1 cellular context compared by ENCODE assay signal in the genomic region with DNA sequence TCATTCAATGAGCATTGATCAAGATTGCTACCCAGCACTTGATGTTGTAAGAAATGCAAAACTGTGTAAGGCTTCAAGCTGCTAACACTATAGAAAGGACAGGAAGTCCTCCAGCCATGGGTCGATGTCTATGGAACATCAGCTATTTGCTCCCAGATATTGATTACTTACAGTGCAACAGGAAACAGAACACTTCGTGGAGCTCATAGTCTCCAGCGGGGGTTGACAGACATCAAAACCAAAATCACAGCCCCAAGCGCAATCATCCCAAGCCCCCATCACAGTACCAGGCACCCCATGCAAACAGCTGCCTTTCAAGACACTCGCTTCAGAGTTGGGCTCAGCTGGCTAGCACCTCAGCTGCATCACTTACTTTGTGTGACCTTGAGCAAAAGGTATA.
TF ChIP-seq lines count a peak whose summit lies in the region.

No MANE protein-coding gene starts in this region.

TF ChIP-seq in HepG2, 621 proteins besides CTCF, POLR2A, EP300 and RAD21 (continued from another document and continues in another):
- no peak for TF ChIP-seq PATZ1 (CRISPR knock-in tag; IDR thresholded peaks at IDR 0.05)
- TF ChIP-seq MTA1 (CRISPR knock-in tag; IDR thresholded peaks at IDR 0.05; ENCODE audit: borderline replicate concordance): no peak
- 0 out of 2 replicates have a peak, but pooled peaks have one; percentile 47 for TF ChIP-seq ZNF607 (CRISPR knock-in tag; IDR thresholded peaks at IDR 0.05; ENCODE audit: borderline replicate concordance)
- TF ChIP-seq MLX (CRISPR knock-in tag; IDR thresholded peaks at IDR 0.05): no peak
- no peak for TF ChIP-seq JARID2 (CRISPR knock-in tag; IDR thresholded peaks at IDR 0.05; ENCODE audit: insufficient replicate concordance)
- TF ChIP-seq PHF21A (CRISPR knock-in tag; IDR thresholded peaks at IDR 0.05): no peak; the same call in 1 of the 2 replicates
- no peak for TF ChIP-seq ZNF772 (CRISPR knock-in tag; IDR thresholded peaks at IDR 0.05)
- TF ChIP-seq TMF1 (CRISPR knock-in tag; IDR thresholded peaks at IDR 0.05; ENCODE audit: low read depth): no peak
- 0 out of 2 replicates have a peak, but pooled peaks have one; percentile 6 for TF ChIP-seq HNF4G (IDR thresholded peaks at IDR 0.05; ENCODE audit: borderline replicate concordance, low read depth, low read length)
- no peak for TF ChIP-seq HNF4G (CRISPR knock-in tag; IDR thresholded peaks at IDR 0.05; ENCODE audit: borderline replicate concordance, low read depth)
- TF ChIP-seq, protein P1, sequence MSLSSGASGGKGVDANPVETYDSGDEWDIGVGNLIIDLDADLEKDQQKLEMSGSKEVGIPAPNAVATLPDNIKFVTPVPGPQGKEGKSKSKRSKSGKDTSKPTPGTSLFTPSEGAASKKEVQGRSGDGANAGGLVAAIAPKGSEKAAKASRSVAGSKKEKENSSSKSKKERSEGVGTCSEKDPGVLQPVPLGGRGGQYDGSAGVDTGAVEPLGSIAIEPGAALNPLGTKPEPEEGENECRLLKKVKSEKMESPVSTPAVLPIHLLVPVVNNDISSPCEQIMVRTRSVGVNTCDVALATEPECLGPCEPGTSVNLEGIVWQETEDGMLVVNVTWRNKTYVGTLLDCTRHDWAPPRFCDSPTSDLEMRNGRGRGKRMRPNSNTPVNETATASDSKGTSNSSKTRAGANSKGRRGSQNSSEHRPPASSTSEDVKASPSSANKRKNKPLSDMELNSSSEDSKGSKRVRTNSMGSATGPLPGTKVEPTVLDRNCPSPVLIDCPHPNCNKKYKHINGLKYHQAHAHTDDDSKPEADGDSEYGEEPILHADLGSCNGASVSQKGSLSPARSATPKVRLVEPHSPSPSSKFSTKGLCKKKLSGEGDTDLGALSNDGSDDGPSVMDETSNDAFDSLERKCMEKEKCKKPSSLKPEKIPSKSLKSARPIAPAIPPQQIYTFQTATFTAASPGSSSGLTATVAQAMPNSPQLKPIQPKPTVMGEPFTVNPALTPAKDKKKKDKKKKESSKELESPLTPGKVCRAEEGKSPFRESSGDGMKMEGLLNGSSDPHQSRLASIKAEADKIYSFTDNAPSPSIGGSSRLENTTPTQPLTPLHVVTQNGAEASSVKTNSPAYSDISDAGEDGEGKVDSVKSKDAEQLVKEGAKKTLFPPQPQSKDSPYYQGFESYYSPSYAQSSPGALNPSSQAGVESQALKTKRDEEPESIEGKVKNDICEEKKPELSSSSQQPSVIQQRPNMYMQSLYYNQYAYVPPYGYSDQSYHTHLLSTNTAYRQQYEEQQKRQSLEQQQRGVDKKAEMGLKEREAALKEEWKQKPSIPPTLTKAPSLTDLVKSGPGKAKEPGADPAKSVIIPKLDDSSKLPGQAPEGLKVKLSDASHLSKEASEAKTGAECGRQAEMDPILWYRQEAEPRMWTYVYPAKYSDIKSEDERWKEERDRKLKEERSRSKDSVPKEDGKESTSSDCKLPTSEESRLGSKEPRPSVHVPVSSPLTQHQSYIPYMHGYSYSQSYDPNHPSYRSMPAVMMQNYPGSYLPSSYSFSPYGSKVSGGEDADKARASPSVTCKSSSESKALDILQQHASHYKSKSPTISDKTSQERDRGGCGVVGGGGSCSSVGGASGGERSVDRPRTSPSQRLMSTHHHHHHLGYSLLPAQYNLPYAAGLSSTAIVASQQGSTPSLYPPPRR (CRISPR knock-in tag; IDR thresholded peaks at IDR 0.05; ENCODE audit: borderline replicate concordance): peak; percentile 40; the same call in 1 of the 2 replicates
- no peak for TF ChIP-seq ZXDC (CRISPR knock-in tag; IDR thresholded peaks at IDR 0.05)
- no peak for TF ChIP-seq TBP (CRISPR knock-in tag; IDR thresholded peaks at IDR 0.05)
- no peak for TF ChIP-seq ZSCAN20 (CRISPR knock-in tag; IDR thresholded peaks at IDR 0.05; ENCODE audit: borderline replicate concordance)
- TF ChIP-seq BATF2 (CRISPR knock-in tag; IDR thresholded peaks at IDR 0.05): no peak
- peak; percentile 46 for TF ChIP-seq ELF1 (CRISPR knock-in tag; IDR thresholded peaks at IDR 0.05)
- TF ChIP-seq SIX1 (CRISPR knock-in tag; IDR thresholded peaks at IDR 0.05; ENCODE audit: borderline replicate concordance): no peak
- TF ChIP-seq TRIM22 (IDR thresholded peaks at IDR 0.05): no peak
- TF ChIP-seq, protein P2, sequence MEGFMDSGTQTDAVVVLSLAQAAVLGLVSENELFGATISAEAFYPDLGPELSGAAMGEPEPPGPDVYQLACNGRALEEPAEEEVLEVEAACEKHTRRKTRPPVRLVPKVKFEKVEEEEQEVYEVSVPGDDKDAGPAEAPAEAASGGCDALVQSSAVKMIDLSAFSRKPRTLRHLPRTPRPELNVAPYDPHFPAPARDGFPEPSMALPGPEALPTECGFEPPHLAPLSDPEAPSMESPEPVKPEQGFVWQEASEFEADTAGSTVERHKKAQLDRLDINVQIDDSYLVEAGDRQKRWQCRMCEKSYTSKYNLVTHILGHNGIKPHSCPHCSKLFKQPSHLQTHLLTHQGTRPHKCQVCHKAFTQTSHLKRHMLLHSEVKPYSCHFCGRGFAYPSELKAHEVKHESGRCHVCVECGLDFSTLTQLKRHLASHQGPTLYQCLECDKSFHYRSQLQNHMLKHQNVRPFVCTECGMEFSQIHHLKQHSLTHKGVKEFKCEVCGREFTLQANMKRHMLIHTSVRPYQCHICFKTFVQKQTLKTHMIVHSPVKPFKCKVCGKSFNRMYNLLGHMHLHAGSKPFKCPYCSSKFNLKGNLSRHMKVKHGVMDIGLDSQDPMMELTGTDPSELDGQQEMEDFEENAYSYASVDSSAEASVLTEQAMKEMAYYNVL (CRISPR knock-in tag; IDR thresholded peaks at IDR 0.05; ENCODE audit: borderline replicate concordance): peak; percentile 24; the same call in 1 of the 2 replicates
- TF ChIP-seq ATF3 (CRISPR knock-in tag; IDR thresholded peaks at IDR 0.05): no peak
- TF ChIP-seq ZNF616 (CRISPR knock-in tag; IDR thresholded peaks at IDR 0.05; ENCODE audit: low read depth): no peak
- no peak for TF ChIP-seq ZNF713 (CRISPR knock-in tag; IDR thresholded peaks at IDR 0.05)
- TF ChIP-seq, protein P3, sequence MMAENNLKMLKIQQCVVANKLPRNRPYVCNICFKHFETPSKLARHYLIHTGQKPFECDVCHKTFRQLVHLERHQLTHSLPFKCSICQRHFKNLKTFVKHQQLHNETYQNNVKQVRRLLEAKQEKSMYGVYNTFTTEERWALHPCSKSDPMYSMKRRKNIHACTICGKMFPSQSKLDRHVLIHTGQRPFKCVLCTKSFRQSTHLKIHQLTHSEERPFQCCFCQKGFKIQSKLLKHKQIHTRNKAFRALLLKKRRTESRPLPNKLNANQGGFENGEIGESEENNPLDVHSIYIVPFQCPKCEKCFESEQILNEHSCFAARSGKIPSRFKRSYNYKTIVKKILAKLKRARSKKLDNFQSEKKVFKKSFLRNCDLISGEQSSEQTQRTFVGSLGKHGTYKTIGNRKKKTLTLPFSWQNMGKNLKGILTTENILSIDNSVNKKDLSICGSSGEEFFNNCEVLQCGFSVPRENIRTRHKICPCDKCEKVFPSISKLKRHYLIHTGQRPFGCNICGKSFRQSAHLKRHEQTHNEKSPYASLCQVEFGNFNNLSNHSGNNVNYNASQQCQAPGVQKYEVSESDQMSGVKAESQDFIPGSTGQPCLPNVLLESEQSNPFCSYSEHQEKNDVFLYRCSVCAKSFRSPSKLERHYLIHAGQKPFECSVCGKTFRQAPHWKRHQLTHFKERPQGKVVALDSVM (CRISPR knock-in tag; IDR thresholded peaks at IDR 0.05): no peak
- TF ChIP-seq SMAD1 (CRISPR knock-in tag; IDR thresholded peaks at IDR 0.05; ENCODE audit: borderline replicate concordance, low read depth): no peak
- no peak for TF ChIP-seq TGIF2 (CRISPR knock-in tag; IDR thresholded peaks at IDR 0.05)
- TF ChIP-seq HMGXB4 (CRISPR knock-in tag; IDR thresholded peaks at IDR 0.05; ENCODE audit: borderline replicate concordance in 1 of 2, low read depth in 1 of 2): no peak
- peak; percentile 72 for TF ChIP-seq ZMYM3 (CRISPR knock-in tag; IDR thresholded peaks at IDR 0.05)
- no peak for TF ChIP-seq YEATS4 (CRISPR knock-in tag; IDR thresholded peaks at IDR 0.05; ENCODE audit: borderline replicate concordance)
- TF ChIP-seq ZNF563 (CRISPR knock-in tag; IDR thresholded peaks at IDR 0.05): no peak
- TF ChIP-seq RFXANK (CRISPR knock-in tag; IDR thresholded peaks at IDR 0.05): no peak
- no peak for TF ChIP-seq TEAD3 (CRISPR knock-in tag; optimal IDR thresholded peaks at IDR 0.05; ENCODE audit: borderline replicate concordance)
- TF ChIP-seq NBN (conservative IDR thresholded peaks at IDR 0.05): no peak
- TF ChIP-seq, protein P4, sequence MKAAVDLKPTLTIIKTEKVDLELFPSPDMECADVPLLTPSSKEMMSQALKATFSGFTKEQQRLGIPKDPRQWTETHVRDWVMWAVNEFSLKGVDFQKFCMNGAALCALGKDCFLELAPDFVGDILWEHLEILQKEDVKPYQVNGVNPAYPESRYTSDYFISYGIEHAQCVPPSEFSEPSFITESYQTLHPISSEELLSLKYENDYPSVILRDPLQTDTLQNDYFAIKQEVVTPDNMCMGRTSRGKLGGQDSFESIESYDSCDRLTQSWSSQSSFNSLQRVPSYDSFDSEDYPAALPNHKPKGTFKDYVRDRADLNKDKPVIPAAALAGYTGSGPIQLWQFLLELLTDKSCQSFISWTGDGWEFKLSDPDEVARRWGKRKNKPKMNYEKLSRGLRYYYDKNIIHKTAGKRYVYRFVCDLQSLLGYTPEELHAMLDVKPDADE (CRISPR knock-in tag; IDR thresholded peaks at IDR 0.05): no peak
- TF ChIP-seq ZNF33B (CRISPR knock-in tag; IDR thresholded peaks at IDR 0.05): no peak
